ENCODE assay signal across 31 cellular contexts in genomic region chr18:9545029-9545428, GRCh38.
"Had no signal": no experiment of that assay in that cellular context is flagged by ENCODE, and none has a peak within 500 bp of the region (broad histone marks: within the 10 kb centered on the region; RNA-seq: fewer than 3 reads in every experiment).

No MANE protein-coding gene starts in this region.

- H3K9me3 Mint-ChIP-seq: activated CD4-positive, alpha-beta memory T cell treated with anti-CD3 and anti-CD28 coated beads for 36 hours; activated CD4-positive, alpha-beta T cell treated with anti-CD3 and anti-CD28 coated beads, Interleukin-2, amount 10 ng/mL, durations not matched to agents 24 days and 14 days; activated naive CD4-positive, alpha-beta T cell treated with anti-CD3 and anti-CD28 coated beads for 36 hours; activated naive CD4-positive, alpha-beta T cell treated with anti-CD3 and anti-CD28 coated beads, Interleukin-2, amount 50 U/mL, for 24 hours; activated naive CD8-positive, alpha-beta T cell treated with anti-CD3 and anti-CD28 coated beads for 36 hours; activated naive CD8-positive, alpha-beta T cell treated with anti-CD3 and anti-CD28 coated beads, Interleukin-2, amount 50 U/mL, for 24 hours; activated T-helper 1 cell treated with anti-CD3 and anti-CD28 coated beads, Interleukin-12 subunit alpha, Interleukin-12 subunit beta, Interleukin-2, Interleukin-4 antibody, amounts not matched to agents 30 ng/mL and 10 ng/mL and 1 ng/mL, durations not matched to agents 14 hours and 24 hours and 36 hours; activated T-helper 2 cell treated with anti-CD3 and anti-CD28 coated beads, Interferon-gamma antibody, Interleukin-2, Interleukin-4, amounts not matched to agents 10 μg/mL and 5 μg/mL and 100 μg/mL, durations not matched to agents 14 hours and 24 hours and 36 hours; WTC11 had no signal

- FAIRE-seq: colon, endometrium, endothelial cell of umbilical vein, TTC549 had no signal

- ATAC-seq: activated CD8-positive, alpha-beta memory T cell treated with anti-CD3 and anti-CD28 coated beads, Interleukin-2, amount 10 ng/mL, durations not matched to agents 7 days and 5 days; activated CD8-positive, alpha-beta T cell treated with anti-CD3 and anti-CD28 coated beads, Interleukin-2, amount 10 ng/mL, durations not matched to agents 7 days and 5 days; activated naive CD8-positive, alpha-beta T cell treated with anti-CD3 and anti-CD28 coated beads, Interleukin-2, amount 50 U/mL, for 24 hours; WTC11 had no signal

- H3K4me3 ChIP-seq: adrenal gland, esophagus squamous epithelium had no signal

- H3K4me1 Mint-ChIP-seq: activated CD4-positive, alpha-beta T cell treated with anti-CD3 and anti-CD28 coated beads, Interleukin-2, amount 10 ng/mL, durations not matched to agents 24 days and 14 days; activated CD8-positive, alpha-beta memory T cell treated with anti-CD3 and anti-CD28 coated beads, Interleukin-2, amount 10 ng/mL, durations not matched to agents 7 days and 5 days; activated naive CD4-positive, alpha-beta T cell treated with anti-CD3 and anti-CD28 coated beads, Interleukin-2, amount 50 U/mL, for 24 hours; activated naive CD8-positive, alpha-beta T cell treated with anti-CD3 and anti-CD28 coated beads, Interleukin-2, amount 50 U/mL, for 24 hours had no signal

- H3K27me3 ChIP-seq: adrenal gland, esophagus squamous epithelium had no signal

- DNase-seq: activated CD4-positive, alpha-beta memory T cell treated with anti-CD3 and anti-CD28 coated beads for 36 hours; activated CD4-positive, alpha-beta T cell treated with anti-CD3 and anti-CD28 coated beads, Interleukin-2, amount 10 ng/mL, durations not matched to agents 24 days and 14 days; activated CD8-positive, alpha-beta memory T cell treated with anti-CD3 and anti-CD28 coated beads, Interleukin-2, amount 10 ng/mL, durations not matched to agents 7 days and 5 days; activated CD8-positive, alpha-beta memory T cell treated with anti-CD3 and anti-CD28 coated beads, Interleukin-2, amount 50 U/mL, for 4 hours; activated CD8-positive, alpha-beta T cell treated with anti-CD3 and anti-CD28 coated beads, Interleukin-2, amount 10 ng/mL, durations not matched to agents 7 days and 5 days; activated effector memory CD4-positive, alpha-beta T cell treated with anti-CD3 and anti-CD28 coated beads, Interleukin-2, amount 50 U/mL, for 16 hours; activated naive CD4-positive, alpha-beta T cell treated with anti-CD3 and anti-CD28 coated beads for 36 hours; activated naive CD8-positive, alpha-beta T cell treated with anti-CD3 and anti-CD28 coated beads for 36 hours; activated naive CD8-positive, alpha-beta T cell treated with anti-CD3 and anti-CD28 coated beads, Interleukin-2, amount 50 U/mL, for 24 hours; activated T-cell treated with anti-CD3 and anti-CD28 coated beads, Interleukin-2, amount 50 U/mL, for 1 hour; activated T-cell treated with anti-CD3 and anti-CD28 coated beads, Interleukin-2, amount 50 U/mL, for 48 hours; adrenal gland; amygdala; aorta; caudate nucleus; cortex of kidney; effector CD8-positive, alpha-beta T cell; esophagus squamous epithelium; foreskin melanocyte; head of caudate nucleus; hippocampal formation; T-helper 2 cell had no signal

- H3K4me3 Mint-ChIP-seq: activated CD4-positive, alpha-beta memory T cell treated with anti-CD3 and anti-CD28 coated beads for 36 hours; activated CD4-positive, alpha-beta T cell treated with anti-CD3 and anti-CD28 coated beads, Interleukin-2, amount 10 ng/mL, durations not matched to agents 24 days and 14 days; activated CD8-positive, alpha-beta memory T cell treated with anti-CD3 and anti-CD28 coated beads, Interleukin-2, amount 10 ng/mL, durations not matched to agents 7 days and 5 days; activated CD8-positive, alpha-beta T cell treated with anti-CD3 and anti-CD28 coated beads, Interleukin-2, amount 10 ng/mL, durations not matched to agents 7 days and 5 days; activated naive CD4-positive, alpha-beta T cell treated with anti-CD3 and anti-CD28 coated beads for 36 hours; activated naive CD4-positive, alpha-beta T cell treated with anti-CD3 and anti-CD28 coated beads, Interleukin-2, amount 50 U/mL, for 24 hours; activated naive CD8-positive, alpha-beta T cell treated with anti-CD3 and anti-CD28 coated beads for 36 hours; activated naive CD8-positive, alpha-beta T cell treated with anti-CD3 and anti-CD28 coated beads, Interleukin-2, amount 50 U/mL, for 24 hours; activated T-helper 1 cell treated with anti-CD3 and anti-CD28 coated beads, Interleukin-12 subunit alpha, Interleukin-12 subunit beta, Interleukin-2, Interleukin-4 antibody, amounts not matched to agents 30 ng/mL and 10 ng/mL and 1 ng/mL, durations not matched to agents 14 hours and 24 hours and 36 hours; WTC11 had no signal

- H3K4me1 ChIP-seq: adrenal gland had no signal

- H3K27ac Mint-ChIP-seq: activated CD4-positive, alpha-beta memory T cell treated with anti-CD3 and anti-CD28 coated beads for 36 hours; activated CD8-positive, alpha-beta memory T cell treated with anti-CD3 and anti-CD28 coated beads, Interleukin-2, amount 10 ng/mL, durations not matched to agents 7 days and 5 days; activated CD8-positive, alpha-beta T cell treated with anti-CD3 and anti-CD28 coated beads, Interleukin-2, amount 10 ng/mL, durations not matched to agents 7 days and 5 days; activated naive CD4-positive, alpha-beta T cell treated with anti-CD3 and anti-CD28 coated beads for 36 hours; activated naive CD4-positive, alpha-beta T cell treated with anti-CD3 and anti-CD28 coated beads, Interleukin-2, amount 50 U/mL, for 24 hours; activated naive CD8-positive, alpha-beta T cell treated with anti-CD3 and anti-CD28 coated beads for 36 hours; activated naive CD8-positive, alpha-beta T cell treated with anti-CD3 and anti-CD28 coated beads, Interleukin-2, amount 50 U/mL, for 24 hours; activated T-helper 2 cell treated with anti-CD3 and anti-CD28 coated beads, Interferon-gamma antibody, Interleukin-2, Interleukin-4, amounts not matched to agents 10 μg/mL and 5 μg/mL and 100 μg/mL, durations not matched to agents 14 hours and 24 hours and 36 hours; WTC11 had no signal

- H3K27me3 Mint-ChIP-seq: activated CD4-positive, alpha-beta memory T cell treated with anti-CD3 and anti-CD28 coated beads for 36 hours; activated CD4-positive, alpha-beta T cell treated with anti-CD3 and anti-CD28 coated beads, Interleukin-2, amount 10 ng/mL, durations not matched to agents 24 days and 14 days; activated CD8-positive, alpha-beta memory T cell treated with anti-CD3 and anti-CD28 coated beads, Interleukin-2, amount 10 ng/mL, durations not matched to agents 7 days and 5 days; activated naive CD4-positive, alpha-beta T cell treated with anti-CD3 and anti-CD28 coated beads, Interleukin-2, amount 50 U/mL, for 24 hours; activated naive CD8-positive, alpha-beta T cell treated with anti-CD3 and anti-CD28 coated beads for 36 hours; activated naive CD8-positive, alpha-beta T cell treated with anti-CD3 and anti-CD28 coated beads, Interleukin-2, amount 50 U/mL, for 24 hours had no signal

- H3K27ac ChIP-seq: adrenal gland, epithelial cell of prostate, esophagus squamous epithelium had no signal

- H3K9me3 ChIP-seq: adrenal gland, esophagus squamous epithelium had no signal
